In genomic region chr10:44245601-44245938, GRCh38 we compare ENCODE assay signal across 23 cellular contexts.
A peak's percentile ranks its signal among the peaks of the same experiment; 100 is the strongest.
DNase-seq lines count a peak whose midpoint lies in the region; TF ChIP-seq lines count a peak whose summit lies in the region.
"Had no signal": no experiment of that assay in that cellular context is flagged by ENCODE, and none has a peak within 500 bp of the region (broad histone marks: within the 10 kb centered on the region; RNA-seq: fewer than 3 reads in every experiment).

No MANE protein-coding gene starts in this region.

- H3K9me2 ChIP-seq in GM23248 (ENCODE audit: insufficient read depth), result no peaks in the 10 kb centered on the region

- no peaks in the 10 kb centered on the region for H3K27me3 ChIP-seq in GM23248 (replicated peaks; ENCODE audit: insufficient read depth)
- no peaks in the 10 kb centered on the region for H3K27me3 ChIP-seq in trophoblast cell (ENCODE audit: insufficient read depth, low read length)
- H3K27me3 ChIP-seq: gastroesophageal sphincter, pancreas, tibial artery had no signal

- H3K36me3 ChIP-seq in GM23248 (ENCODE audit: low read depth) (no peaks in the 10 kb centered on the region), trophoblast cell (ENCODE audit: control insufficient read depth in 1 of 2, insufficient read depth in 2 of 2, low read length in 2 of 2) (no peaks in the 10 kb centered on the region)
- H3K36me3 ChIP-seq: gastroesophageal sphincter, lower lobe of right lung, pancreas, tibial artery had no signal

- no peak overlapping the region for H3K18ac ChIP-seq in trophoblast cell (ENCODE audit: low read length)

- peaks cover 1% of the 10 kb centered on the region for H3K27me3 Mint-ChIP-seq in endothelial cell (ENCODE audit: unreplicated experiment)
- H3K27me3 Mint-ChIP-seq: IgD-negative memory B cell; stimulated activated naive CD8-positive, alpha-beta T cell treated with anti-CD3 and anti-CD28 coated beads, Interleukin-15, Interleukin-2, amounts not matched to agents 100 ng/mL and 50 ng/mL, for 24 hours had no signal

- in situ Hi-C loops in GM23248 (cut with MboI), result no loop called here

- no peaks in the 10 kb centered on the region for H3F3A ChIP-seq in GM23248 (ENCODE audit: insufficient read depth)

- H3K79me1 ChIP-seq in trophoblast cell (ENCODE audit: low read length), result no peaks in the 10 kb centered on the region

- H2AFZ ChIP-seq in GM23248 (no peak overlapping the region), trophoblast cell (ENCODE audit: insufficient read depth, low read length, poor library complexity) (no peak overlapping the region)

- H3K4me3 Mint-ChIP-seq in endothelial cell (ENCODE audit: unreplicated experiment), result no peak overlapping the region
- H3K4me3 Mint-ChIP-seq: CD8-positive, alpha-beta T cell; IgD-negative memory B cell; stimulated activated naive CD8-positive, alpha-beta T cell treated with anti-CD3 and anti-CD28 coated beads, Interleukin-15, Interleukin-2, amounts not matched to agents 100 ng/mL and 50 ng/mL, for 24 hours had no signal

- no peak overlapping the region for H3K4ac ChIP-seq in trophoblast cell (ENCODE audit: low read depth, low read length)

- no peak for TF ChIP-seq CTCF in endothelial cell (IDR thresholded peaks at IDR 0.05; ENCODE audit: unreplicated experiment)

- H3K4me1 ChIP-seq in GM23248 (ENCODE audit: insufficient read depth) (peaks cover 2% of the 10 kb centered on the region; the same call in 1 of the 2 replicates), trophoblast cell (ENCODE audit: control insufficient read depth in 1 of 2, insufficient read depth in 2 of 2, low read length in 2 of 2) (no peaks in the 10 kb centered on the region)
- H3K4me1 ChIP-seq: gastroesophageal sphincter, lower lobe of right lung, tibial artery had no signal

- H4K12ac ChIP-seq in trophoblast cell (ENCODE audit: low read depth, low read length), result no peak overlapping the region

- H3K27ac ChIP-seq in GM23248 (0 out of 2 replicates have a peak overlapping the region, but pooled peaks have one; percentile 1), trophoblast cell (ENCODE audit: low read depth, low read length) (no peak overlapping the region)
- H3K27ac ChIP-seq: gastroesophageal sphincter, lower lobe of right lung, tibial artery had no signal

- H3K36me3 Mint-ChIP-seq in endothelial cell (ENCODE audit: low read depth, unreplicated experiment), result no peaks in the 10 kb centered on the region
- H3K36me3 Mint-ChIP-seq: CD8-positive, alpha-beta T cell; IgD-negative memory B cell had no signal

- H2BK12ac ChIP-seq in trophoblast cell (ENCODE audit: low read length), result no peak overlapping the region

- no peak overlapping the region for H3K14ac ChIP-seq in trophoblast cell (ENCODE audit: low read length)

- H3K9me3 ChIP-seq in GM23248 (ENCODE audit: low read depth), result no peaks in the 10 kb centered on the region
- no peaks in the 10 kb centered on the region for H3K9me3 ChIP-seq in trophoblast cell (ENCODE audit: insufficient read depth, low read depth, low read length)
- H3K9me3 ChIP-seq: pancreas, tibial artery had no signal

- no peaks in the 10 kb centered on the region for H3K4me1 Mint-ChIP-seq in endothelial cell (ENCODE audit: unreplicated experiment)
- H3K4me1 Mint-ChIP-seq: IgD-negative memory B cell had no signal

- no peaks in the 10 kb centered on the region for H3K9me3 Mint-ChIP-seq in endothelial cell (ENCODE audit: unreplicated experiment)

- no peak overlapping the region for H3K27ac Mint-ChIP-seq in endothelial cell (ENCODE audit: unreplicated experiment)
- H3K27ac Mint-ChIP-seq: CD8-positive, alpha-beta T cell; IgD-negative memory B cell; stimulated activated naive CD8-positive, alpha-beta T cell treated with anti-CD3 and anti-CD28 coated beads, Interleukin-15, Interleukin-2, amounts not matched to agents 100 ng/mL and 50 ng/mL, for 24 hours had no signal

- no peaks in the 10 kb centered on the region for H4K20me1 ChIP-seq in GM23248 (ENCODE audit: insufficient read depth)

- no peak overlapping the region for H3K4me3 ChIP-seq in GM23248
- no peak overlapping the region for H3K4me3 ChIP-seq in trophoblast cell (ENCODE audit: low read depth, low read length)
- H3K4me3 ChIP-seq: gastroesophageal sphincter, lower lobe of right lung, pancreas, tibial artery had no signal

- H2AK5ac ChIP-seq in trophoblast cell (ENCODE audit: low read length), result no peak overlapping the region

- no peaks in the 10 kb centered on the region for H3K79me2 ChIP-seq in GM23248 (ENCODE audit: insufficient read depth)
- H3K79me2 ChIP-seq in trophoblast cell (ENCODE audit: control insufficient read depth, insufficient read depth, low read length, poor library complexity), result no peaks in the 10 kb centered on the region

- no peak overlapping the region for H2BK5ac ChIP-seq in trophoblast cell (ENCODE audit: low read depth, low read length, poor library complexity)

- H4K8ac ChIP-seq in trophoblast cell (ENCODE audit: low read depth, low read length), result no peak overlapping the region

- no peak overlapping the region for H4K91ac ChIP-seq in trophoblast cell (ENCODE audit: low read depth, low read length)

- DNase-seq in GM23248 (peak; percentile 57), astrocyte of the hippocampus (ENCODE audit: low read depth, low spot score) (peak; percentile 27), fibroblast of peridontal ligament (ENCODE audit: extremely low read depth) (peak; percentile 47), trophoblast cell (peak; percentile 57 to 96), germinal center (ENCODE audit: low spot score) (no peak), endothelial cell (ENCODE audit: low spot score) (no peak)
- no peak for DNase-seq in activated effector memory CD4-positive, alpha-beta T cell treated with anti-CD3 and anti-CD28 coated beads, Interleukin-2, amount 50 U/mL, for 16 hours
- DNase-seq: activated CD4-positive, alpha-beta T cell treated with anti-CD3 and anti-CD28 coated beads for 1 hour; activated gamma-delta T cell treated with Interleukin-2 at 50 U/mL for 16 hours; CD8-positive, alpha-beta T cell; central memory CD4-positive, alpha-beta T cell; lower lobe of right lung; NCI-H1092 treated with DMSO at 0.1 percent for 48 hours; NCI-H2029; NCI-H2227 treated with DMSO at 0.1 percent for 48 hours; NCI-H82; OCI-M1; pancreas; Right ventricle myocardium superior; tibial artery had no signal

- 40 to 43% methylated on average over 1 of the region's 1 CpG for WGBS in GM23248 (ENCODE audit: low coverage in 1 of 2, low lambda C conversion rate in 2 of 2, missing lambda C conversion rate in 2 of 2), 2 experiments
- WGBS in trophoblast cell (ENCODE audit: extremely low coverage, insufficient coverage, insufficient read length), result no CpG with 5 or more reads among the region's 1 CpG

- no peak overlapping the region for H3K23ac ChIP-seq in trophoblast cell (ENCODE audit: low read length)

- H3K9ac ChIP-seq in GM23248 (no peak overlapping the region), trophoblast cell (ENCODE audit: low read length) (no peak overlapping the region)

- H3K4me2 ChIP-seq in GM23248 (ENCODE audit: unreplicated experiment) (no peak overlapping the region), trophoblast cell (ENCODE audit: low read length) (no peak overlapping the region)

- no peak overlapping the region for H2BK120ac ChIP-seq in trophoblast cell (ENCODE audit: insufficient read depth, low read length, poor library complexity)

Comparison
In these comparisons a context has a peak if more than half of its experiments do, and no peak if none do; other contexts are left out.
1. DNase-seq: peak in GM23248 (single experiment), astrocyte of the hippocampus (single experiment), fibroblast of peridontal ligament (single experiment) and trophoblast cell (2 of 2); none in germinal center (single experiment), endothelial cell (single experiment) and activated effector memory CD4-positive, alpha-beta T cell treated with anti-CD3 and anti-CD28 coated beads, Interleukin-2, amount 50 U/mL, for 16 hours (single experiment).